Comparison of ENCODE assay signal across 22 cellular contexts in genomic region chrX:151019837-151020236, GRCh38. TPM values are rescaled to one million over a fixed set of nuclear protein-coding genes. Genes with fewer than 3 reads are reported as not detected.
A peak's percentile ranks its signal among the peaks of the same experiment; 100 is the strongest.
DNase-seq lines count a peak whose midpoint lies in the region; ATAC-seq and TF ChIP-seq lines count a peak whose summit lies in the region.
"Had no signal": no experiment of that assay in that cellular context is flagged by ENCODE, and none has a peak within 500 bp of the region (broad histone marks: within the 10 kb centered on the region; RNA-seq: fewer than 3 reads in every experiment).

No MANE protein-coding gene starts in this region.

- H3K27me3 ChIP-seq in RWPE2 (ENCODE audit: insufficient read depth, poor library complexity, severe bottlenecking) (no peaks in the 10 kb centered on the region), trophoblast cell (ENCODE audit: insufficient read depth, low read length) (no peaks in the 10 kb centered on the region)
- H3K27me3 ChIP-seq: testis had no signal

- H3K9me3 ChIP-seq in RWPE2 (ENCODE audit: severe bottlenecking), result no peaks in the 10 kb centered on the region
- no peaks in the 10 kb centered on the region for H3K9me3 ChIP-seq in trophoblast cell (ENCODE audit: insufficient read depth, low read depth, low read length)
- H3K9me3 ChIP-seq: HAP-1, testis had no signal

- no peak overlapping the region for H3K4me2 ChIP-seq in trophoblast cell (ENCODE audit: low read length)

- no peaks in the 10 kb centered on the region for H3K79me1 ChIP-seq in trophoblast cell (ENCODE audit: low read length)

- no peak overlapping the region for H2AFZ ChIP-seq in trophoblast cell (ENCODE audit: insufficient read depth, low read length, poor library complexity)

- TF ChIP-seq CTCF in RWPE2 (IDR thresholded peaks at IDR 0.05; ENCODE audit: poor library complexity, severe bottlenecking), result no peak
- no peak for TF ChIP-seq CTCF in fibroblast of pulmonary artery (IDR thresholded peaks at IDR 0.05; ENCODE audit: low read length, missing control alignments)

- no peak overlapping the region for H3K23ac ChIP-seq in trophoblast cell (ENCODE audit: low read length)

- no peaks in the 10 kb centered on the region for H3K27me3 Mint-ChIP-seq in activated T-helper 1 cell treated with anti-CD3 and anti-CD28 coated beads, Interleukin-12 subunit alpha, Interleukin-12 subunit beta, Interleukin-2, Interleukin-4 antibody, amounts not matched to agents 30 ng/mL and 10 ng/mL and 1 ng/mL, durations not matched to agents 14 hours and 24 hours and 36 hours (ENCODE audit: insufficient read depth)
- H3K27me3 Mint-ChIP-seq: memory B cell, T-cell had no signal

- no peak overlapping the region for H2BK12ac ChIP-seq in trophoblast cell (ENCODE audit: low read length)

- no peaks in the 10 kb centered on the region for H3K36me3 ChIP-seq in RWPE2 (ENCODE audit: low read depth)
- H3K36me3 ChIP-seq in trophoblast cell (ENCODE audit: control insufficient read depth in 1 of 2, insufficient read depth in 2 of 2, low read length in 2 of 2), result no peaks in the 10 kb centered on the region
- H3K36me3 ChIP-seq: HAP-1 had no signal

- no peak overlapping the region for H3K9ac ChIP-seq in trophoblast cell (ENCODE audit: low read length)

- intact Hi-C loops in activated T-helper 1 cell treated with anti-CD3 and anti-CD28 coated beads, Interleukin-12 subunit alpha, Interleukin-12 subunit beta, Interleukin-2, Interleukin-4 antibody, amounts not matched to agents 30 ng/mL and 10 ng/mL and 1 ng/mL, durations not matched to agents 14 hours and 24 hours and 36 hours (cut with micrococcal nuclease), result no loop called here

- H3K27ac ChIP-seq in RWPE2 (ENCODE audit: poor library complexity, severe bottlenecking) (no peak overlapping the region), trophoblast cell (ENCODE audit: low read depth, low read length) (no peak overlapping the region)
- H3K27ac ChIP-seq: testis had no signal

- H3K4me1 ChIP-seq in RWPE2 (ENCODE audit: insufficient read depth, poor library complexity, severe bottlenecking), result no peaks in the 10 kb centered on the region
- no peaks in the 10 kb centered on the region for H3K4me1 ChIP-seq in trophoblast cell (ENCODE audit: control insufficient read depth in 1 of 2, insufficient read depth in 2 of 2, low read length in 2 of 2)
- H3K4me1 ChIP-seq: HAP-1, testis had no signal

- H3K4me3 Mint-ChIP-seq in activated T-helper 1 cell treated with anti-CD3 and anti-CD28 coated beads, Interleukin-12 subunit alpha, Interleukin-12 subunit beta, Interleukin-2, Interleukin-4 antibody, amounts not matched to agents 30 ng/mL and 10 ng/mL and 1 ng/mL, durations not matched to agents 14 hours and 24 hours and 36 hours, result no peak overlapping the region
- H3K4me3 Mint-ChIP-seq: CD14-positive monocyte, IgD-negative memory B cell, memory B cell, neural crest cell, T-cell had no signal

- no CpG with 5 or more reads among the region's 2 CpGs for WGBS in trophoblast cell (ENCODE audit: extremely low coverage, insufficient coverage, insufficient read length)

- DNase-seq in EL, result peak; percentile 57
- no peak for DNase-seq in RWPE2 (ENCODE audit: low spot score)
- peak; percentile 5 for DNase-seq in fibroblast of pulmonary artery (ENCODE audit: low read depth)
- DNase-seq in trophoblast cell, result peak; percentile 48
- DNase-seq in NOMO-1 treated with dmso at 0.1 percent for 144 hours (lab: John Stamatoyannopoulos, UW; ENCODE audit: unreplicated experiment), result no peak
- no peak for DNase-seq in activated T-helper 1 cell treated with anti-CD3 and anti-CD28 coated beads, Interleukin-12 subunit alpha, Interleukin-12 subunit beta, Interleukin-2, Interleukin-4 antibody, amounts not matched to agents 30 ng/mL and 10 ng/mL and 1 ng/mL, durations not matched to agents 14 hours and 24 hours and 36 hours (ENCODE audit: low spot score)
- DNase-seq: activated CD4-positive, CD25-positive, alpha-beta regulatory T cell; activated gamma-delta T cell; aorta; dermis blood vessel endothelial cell; NCI-H1092; NCI-H82; stimulated activated CD4-positive, alpha-beta T cell treated with anti-CD3 and anti-CD28 coated beads, Interleukin-2, amount 100 ng/mL, for 24 hours; T-cell; testis had no signal

- H3K4ac ChIP-seq in trophoblast cell (ENCODE audit: low read depth, low read length), result no peak overlapping the region

- H2BK120ac ChIP-seq in trophoblast cell (ENCODE audit: insufficient read depth, low read length, poor library complexity), result no peak overlapping the region

- H3K27ac Mint-ChIP-seq in activated T-helper 1 cell treated with anti-CD3 and anti-CD28 coated beads, Interleukin-12 subunit alpha, Interleukin-12 subunit beta, Interleukin-2, Interleukin-4 antibody, amounts not matched to agents 30 ng/mL and 10 ng/mL and 1 ng/mL, durations not matched to agents 14 hours and 24 hours and 36 hours, result no peak overlapping the region
- H3K27ac Mint-ChIP-seq: CD14-positive monocyte, IgD-negative memory B cell, memory B cell, T-cell had no signal

- no peak overlapping the region for H4K8ac ChIP-seq in trophoblast cell (ENCODE audit: low read depth, low read length)

- H4K91ac ChIP-seq in trophoblast cell (ENCODE audit: low read depth, low read length), result no peak overlapping the region

- ATAC-seq in RWPE2 (ENCODE audit: low read depth) (peak; percentile 52; the same call in 1 of the 3 replicates), GM21619 (IDR thresholded peaks at IDR 0.05; ENCODE audit: unreplicated experiment) (no peak), HG02642 (IDR thresholded peaks at IDR 0.05; ENCODE audit: poor library complexity, unreplicated experiment) (no peak)
- ATAC-seq: T-cell had no signal

- H3K36me3 Mint-ChIP-seq in activated T-helper 1 cell treated with anti-CD3 and anti-CD28 coated beads, Interleukin-12 subunit alpha, Interleukin-12 subunit beta, Interleukin-2, Interleukin-4 antibody, amounts not matched to agents 30 ng/mL and 10 ng/mL and 1 ng/mL, durations not matched to agents 14 hours and 24 hours and 36 hours (ENCODE audit: low read depth), result no peaks in the 10 kb centered on the region
- H3K36me3 Mint-ChIP-seq: CD14-positive monocyte, IgD-negative memory B cell, memory B cell, T-cell had no signal

- no peaks in the 10 kb centered on the region for H3K9me3 Mint-ChIP-seq in activated T-helper 1 cell treated with anti-CD3 and anti-CD28 coated beads, Interleukin-12 subunit alpha, Interleukin-12 subunit beta, Interleukin-2, Interleukin-4 antibody, amounts not matched to agents 30 ng/mL and 10 ng/mL and 1 ng/mL, durations not matched to agents 14 hours and 24 hours and 36 hours
- H3K9me3 Mint-ChIP-seq: IgD-negative memory B cell, memory B cell, neural crest cell, T-cell had no signal

- no peak overlapping the region for H4K12ac ChIP-seq in trophoblast cell (ENCODE audit: low read depth, low read length)

- no peak overlapping the region for H3K4me3 ChIP-seq in RWPE2 (ENCODE audit: severe bottlenecking)
- H3K4me3 ChIP-seq in fibroblast of pulmonary artery (replicated peaks; ENCODE audit: low read depth, low read length), result no peak overlapping the region
- no peak overlapping the region for H3K4me3 ChIP-seq in trophoblast cell (ENCODE audit: low read depth, low read length)
- H3K4me3 ChIP-seq: HAP-1, testis had no signal

- H2AK5ac ChIP-seq in trophoblast cell (ENCODE audit: low read length), result no peak overlapping the region

- no peak overlapping the region for H3K18ac ChIP-seq in trophoblast cell (ENCODE audit: low read length)

- H3K79me2 ChIP-seq in trophoblast cell (ENCODE audit: control insufficient read depth, insufficient read depth, low read length, poor library complexity), result no peaks in the 10 kb centered on the region

- H3K4me1 Mint-ChIP-seq in activated T-helper 1 cell treated with anti-CD3 and anti-CD28 coated beads, Interleukin-12 subunit alpha, Interleukin-12 subunit beta, Interleukin-2, Interleukin-4 antibody, amounts not matched to agents 30 ng/mL and 10 ng/mL and 1 ng/mL, durations not matched to agents 14 hours and 24 hours and 36 hours (ENCODE audit: low read depth), result no peaks in the 10 kb centered on the region
- H3K4me1 Mint-ChIP-seq: CD14-positive monocyte, IgD-negative memory B cell, memory B cell, neural crest cell, T-cell had no signal

- H3K14ac ChIP-seq in trophoblast cell (ENCODE audit: low read length), result no peak overlapping the region

- H2BK5ac ChIP-seq in trophoblast cell (ENCODE audit: low read depth, low read length, poor library complexity), result no peak overlapping the region

RNA-seq across cellular contexts. Expression of gene HMGB3, which starts 36.7 kb away (rescaled TPM):
- 225 and 235 TPM in 2 replicates for polyA plus RNA-seq in trophoblast cell (2013)
- total RNA-seq in activated T-helper 1 cell treated with anti-CD3 and anti-CD28 coated beads, Interleukin-12 subunit alpha, Interleukin-12 subunit beta, Interleukin-2, Interleukin-4 antibody, amounts not matched to agents 30 ng/mL and 10 ng/mL and 1 ng/mL, durations not matched to agents 14 hours and 24 hours and 36 hours, result 29.6 and 32.3 TPM in 2 replicates

Comparison
In these comparisons a context has a peak if more than half of its experiments do, and no peak if none do; other contexts are left out.
1. DNase-seq: peak in EL (single experiment), fibroblast of pulmonary artery (single experiment) and trophoblast cell (2 of 2); none in RWPE2 (single experiment), NOMO-1 treated with dmso at 0.1 percent for 144 hours (single experiment) and activated T-helper 1 cell treated with anti-CD3 and anti-CD28 coated beads, Interleukin-12 subunit alpha, Interleukin-12 subunit beta, Interleukin-2, Interleukin-4 antibody, amounts not matched to agents 30 ng/mL and 10 ng/mL and 1 ng/mL, durations not matched to agents 14 hours and 24 hours and 36 hours (single experiment).